7 cellular contexts compared by ENCODE assay signal in the genomic region with DNA sequence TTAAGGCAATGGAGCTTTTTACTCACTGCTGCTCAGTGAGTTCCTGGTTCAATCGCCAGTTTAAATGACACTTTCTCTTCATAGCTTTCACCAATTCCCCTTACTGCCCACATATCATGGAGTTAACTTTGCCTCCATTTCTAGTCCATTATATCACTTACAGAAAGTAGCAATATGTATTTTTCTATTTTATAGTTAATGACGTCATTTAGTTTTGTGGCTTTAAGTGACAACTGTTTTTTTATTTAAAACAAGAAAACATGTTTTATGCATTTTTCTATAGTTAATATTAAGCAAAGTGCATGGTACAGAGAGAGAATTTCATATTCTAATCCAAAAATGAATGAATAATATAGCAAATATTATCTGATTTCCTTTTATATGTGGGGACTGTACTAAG.
"Had no signal": no experiment of that assay in that cellular context is flagged by ENCODE, and none has a peak within 500 bp of the region (broad histone marks: within the 10 kb centered on the region; RNA-seq: fewer than 3 reads in every experiment).

No MANE protein-coding gene starts in this region.

- DNase-seq: GDM1, GF-D8 had no signal

- FAIRE-seq: G401.6, GM12891, GM12892, GM18507, GM19239 had no signal
